ENCODE assay signal across 12 cellular contexts in genomic region chr14:69092840-69093422, GRCh38. TPM values are rescaled to one million over a fixed set of nuclear protein-coding genes. Genes with fewer than 3 reads are reported as not detected.
DNase-seq lines count a peak whose midpoint lies in the region; ATAC-seq and TF ChIP-seq lines count a peak whose summit lies in the region.
"Had no signal": no experiment of that assay in that cellular context is flagged by ENCODE, and none has a peak within 500 bp of the region (broad histone marks: within the 10 kb centered on the region; RNA-seq: fewer than 3 reads in every experiment).

No MANE protein-coding gene starts in this region.

- no peaks in the 10 kb centered on the region for H3K9me3 ChIP-seq in CD8-positive, alpha-beta memory T cell (ENCODE audit: low read length)
- H3K9me3 ChIP-seq in mammary epithelial cell (replicated peaks; ENCODE audit: insufficient read depth, low read length) (no peaks in the 10 kb centered on the region), esophagus squamous epithelium (no peaks in the 10 kb centered on the region)

- intact Hi-C loops in mammary epithelial cell (cut with micrococcal nuclease) = loop anchor here (5.0 kb wide), 1 partner anchor 36 kb away; no protein-coding TSS in a partner anchor
- intact Hi-C loops in esophagus squamous epithelium (cut with DNase I) = loop anchor here (5.0 kb wide), 1 partner anchor 181 kb away; no protein-coding TSS in a partner anchor

- H3K79me2 ChIP-seq in mammary epithelial cell (ENCODE audit: insufficient read depth, low read length) = peaks cover 42% of the 10 kb centered on the region

- dilution Hi-C loops in mammary epithelial cell (cut with HindIII; ENCODE audit: low sequenced_read_pairs) = loop anchor here (10.0 to 25.0 kb wide), 2 partner anchors 128 to 231 kb away; no protein-coding TSS in a partner anchor

- no peaks in the 10 kb centered on the region for H3K27me3 ChIP-seq in CD8-positive, alpha-beta memory T cell (ENCODE audit: insufficient read depth, low read length, poor library complexity, severe bottlenecking)
- H3K27me3 ChIP-seq in mammary epithelial cell (ENCODE audit: insufficient read depth, low read length) = no peaks in the 10 kb centered on the region
- H3K27me3 ChIP-seq in esophagus squamous epithelium = no peaks in the 10 kb centered on the region

- H3K27ac Mint-ChIP-seq in CD8-positive, alpha-beta memory T cell = peak overlapping the region in 6 of 8 donors; percentile 3 to 81 (median 28)
- H3K27ac Mint-ChIP-seq in neural crest cell (ENCODE audit: unreplicated experiment) = peak overlapping the region; percentile 0

- H4K20me1 ChIP-seq in mammary epithelial cell (ENCODE audit: insufficient read depth, low read length) = no peaks in the 10 kb centered on the region

- CTCF ChIA-PET in CD8-positive, alpha-beta memory T cell (lab: Charles Lee) = interaction anchor here (1.2 kb wide), 1 partner anchor 182 kb away, joined by 4 read pairs; no protein-coding TSS in a partner anchor
- CTCF ChIA-PET in mammary epithelial cell (lab: Charles Lee; ENCODE audit: low non-redundant PET) = no interaction called here

- BruUV-seq in mammary epithelial cell (replicated peaks; lab: Mats Ljungman, UMichigan) = no TSS peak

- no peak for TF ChIP-seq POLR2A in esophagus squamous epithelium (IDR thresholded peaks at IDR 0.05)

- no peak overlapping the region for H3K9ac ChIP-seq in mammary epithelial cell (ENCODE audit: insufficient read depth, low read length)

- no peak overlapping the region for H3K27ac ChIP-seq in CD8-positive, alpha-beta memory T cell (ENCODE audit: low read depth, low read length)
- H3K27ac ChIP-seq in mammary epithelial cell (ENCODE audit: insufficient read depth, low read depth, low read length) (peak overlapping the region; percentile 22), esophagus squamous epithelium (peak overlapping the region in 2 of 4 donors; percentile 13 to 43)

- DNase-seq in CD8-positive, alpha-beta memory T cell = no peak
- no peak for DNase-seq in mammary epithelial cell
- no peak for DNase-seq in neural crest cell (ENCODE audit: low read depth, low spot score)
- no peak for DNase-seq in AG08396 (ENCODE audit: low spot score)
- no peak for DNase-seq in GDM1 (lab: John Stamatoyannopoulos, UW)
- no peak for DNase-seq in COLO829 (ENCODE audit: low spot score)
- DNase-seq in esophagus squamous epithelium (lab: John Stamatoyannopoulos, UW) = no peak
- DNase-seq: activated CD4-positive, CD25-positive, alpha-beta regulatory T cell; activated naive CD4-positive, alpha-beta T cell; DND-41; H7 had no signal

- peaks cover 15 to 47% (median 35%) of the 10 kb centered on the region in 3 donors for H3K4me1 Mint-ChIP-seq in CD8-positive, alpha-beta memory T cell
- peaks cover 42% of the 10 kb centered on the region for H3K4me1 Mint-ChIP-seq in neural crest cell

- no peaks in the 10 kb centered on the region for H3K4me1 ChIP-seq in CD8-positive, alpha-beta memory T cell (ENCODE audit: insufficient read depth, low read length)
- H3K4me1 ChIP-seq in mammary epithelial cell (ENCODE audit: insufficient read depth, low read length) (peaks cover 40% of the 10 kb centered on the region), esophagus squamous epithelium (peaks cover 2 to 28% (median 2%) of the 10 kb centered on the region in 3 donors)

- peaks cover 0 to 87% (median 13%) of the 10 kb centered on the region in 3 donors for H3K36me3 Mint-ChIP-seq in CD8-positive, alpha-beta memory T cell
- peaks cover 2% of the 10 kb centered on the region for H3K36me3 Mint-ChIP-seq in neural crest cell (ENCODE audit: low read depth)

- POLR2A ChIA-PET in CD8-positive, alpha-beta memory T cell (lab: Charles Lee) = no interaction called here

- H3K4me2 ChIP-seq in mammary epithelial cell (ENCODE audit: insufficient read depth, low read depth, low read length) = no peak overlapping the region

- ATAC-seq in HG02870 (IDR thresholded peaks at IDR 0.05; ENCODE audit: unreplicated experiment) = peak; percentile 53

- no peaks in the 10 kb centered on the region for H3K9me3 Mint-ChIP-seq in CD8-positive, alpha-beta memory T cell
- H3K9me3 Mint-ChIP-seq in neural crest cell = no peaks in the 10 kb centered on the region

- H3K27me3 Mint-ChIP-seq in CD8-positive, alpha-beta memory T cell = no peaks in the 10 kb centered on the region
- H3K27me3 Mint-ChIP-seq in neural crest cell (ENCODE audit: low read depth) = no peaks in the 10 kb centered on the region

- H3K36me3 ChIP-seq in CD8-positive, alpha-beta memory T cell (ENCODE audit: insufficient read depth, low read length) = peaks cover 37% of the 10 kb centered on the region
- peaks cover 1% of the 10 kb centered on the region for H3K36me3 ChIP-seq in mammary epithelial cell (ENCODE audit: insufficient read depth, low read length)
- peaks cover 0 to 59% (median 0%) of the 10 kb centered on the region in 3 donors for H3K36me3 ChIP-seq in esophagus squamous epithelium

- no peak for TF ChIP-seq CTCF in mammary epithelial cell (conservative IDR thresholded peaks at IDR 0.05 in 1 of 2, IDR thresholded peaks at IDR 0.05 in 1 of 2; ENCODE audit: extremely low read depth in 1 of 2, insufficient read depth in 1 of 2, low read depth in 1 of 2, low read length in 2 of 2)
- TF ChIP-seq CTCF in neural crest cell (conservative IDR thresholded peaks at IDR 0.05) = no peak
- TF ChIP-seq CTCF in esophagus squamous epithelium (IDR thresholded peaks at IDR 0.05) = no peak

- no peak overlapping the region for H3K4me3 ChIP-seq in CD8-positive, alpha-beta memory T cell (ENCODE audit: low read length)
- no peak overlapping the region for H3K4me3 ChIP-seq in mammary epithelial cell (replicated peaks in 1 of 3; ENCODE audit: insufficient read depth in 1 of 3, low read depth in 2 of 3, low read length in 3 of 3)
- H3K4me3 ChIP-seq in esophagus squamous epithelium = no peak overlapping the region

- H3K4me3 Mint-ChIP-seq in CD8-positive, alpha-beta memory T cell = no peak overlapping the region
- H3K4me3 Mint-ChIP-seq in neural crest cell = no peak overlapping the region

- in situ Hi-C loops in mammary epithelial cell (cut with MboI; ENCODE audit: low sequenced_read_pairs in 2 of 2) = loop anchor here (10.0 to 25.0 kb wide), 2 partner anchors 148 to 181 kb away; no protein-coding TSS in a partner anchor

- no peak overlapping the region for H2AFZ ChIP-seq in mammary epithelial cell (ENCODE audit: low read depth, low read length)

RNA-seq across cellular contexts. Expression of gene DCAF5, which starts 60.0 kb away (rescaled TPM):
- total RNA-seq in CD8-positive, alpha-beta memory T cell = 10 to 100 TPM; 31.2 to 32.9 TPM
- 91.7 TPM for polyA plus RNA-seq in CD8-positive, alpha-beta memory T cell
- total RNA-seq in mammary epithelial cell (10 to 100 TPM; 39.6 to 49.2 TPM), neural crest cell (43.3 and 46.7 TPM in 2 replicates), esophagus squamous epithelium (10 to 100 TPM; 12.4 to 34.7 (median 20.9) TPM)
- polyA plus RNA-seq in mammary epithelial cell = 35.6 TPM
- polyA minus RNA-seq in mammary epithelial cell = 46.7 TPM
